In genomic region chr10:20041931-20042330, GRCh38 we compare ENCODE assay signal across 31 cellular contexts.
"Had no signal": no experiment of that assay in that cellular context is flagged by ENCODE, and none has a peak within 500 bp of the region (broad histone marks: within the 10 kb centered on the region; RNA-seq: fewer than 3 reads in every experiment).

No MANE protein-coding gene starts in this region.

- H3K4me1 ChIP-seq: body of pancreas had no signal

- ATAC-seq: activated CD4-positive, alpha-beta T cell treated with anti-CD3 and anti-CD28 coated beads for 36 hours; activated CD8-positive, alpha-beta memory T cell treated with anti-CD3 and anti-CD28 coated beads, Interleukin-2, amount 10 ng/mL, durations not matched to agents 7 days and 5 days; activated CD8-positive, alpha-beta T cell treated with anti-CD3 and anti-CD28 coated beads, Interleukin-2, amount 10 ng/mL, durations not matched to agents 7 days and 5 days; body of pancreas; esophagus mucosa; gastrocnemius medialis; heart left ventricle had no signal

- H3K36me3 ChIP-seq: gastrocnemius medialis, heart left ventricle had no signal

- DNase-seq: activated CD4-positive, alpha-beta memory T cell treated with anti-CD3 and anti-CD28 coated beads for 36 hours; activated CD4-positive, alpha-beta T cell treated with anti-CD3 and anti-CD28 coated beads for 36 hours; activated CD4-positive, alpha-beta T cell treated with anti-CD3 and anti-CD28 coated beads, Interleukin-2, amount 10 ng/mL, durations not matched to agents 24 days and 14 days; activated CD4-positive, CD25-positive, alpha-beta regulatory T cell; activated CD4-positive, CD25-positive, alpha-beta regulatory T cell treated with anti-CD3 and anti-CD28 coated beads, Interleukin-2, amount 50 U/mL, for 72 hours; activated CD8-positive, alpha-beta memory T cell treated with anti-CD3 and anti-CD28 coated beads, Interleukin-2, amount 10 ng/mL, durations not matched to agents 7 days and 5 days; activated CD8-positive, alpha-beta memory T cell treated with anti-CD3 and anti-CD28 coated beads, Interleukin-2, amount 50 U/mL, for 4 hours; activated CD8-positive, alpha-beta T cell treated with anti-CD3 and anti-CD28 coated beads, Interleukin-2, amount 10 ng/mL, durations not matched to agents 7 days and 5 days; activated effector memory CD4-positive, alpha-beta T cell treated with anti-CD3 and anti-CD28 coated beads, Interleukin-2, amount 50 U/mL, for 16 hours; activated naive CD4-positive, alpha-beta T cell treated with anti-CD3 and anti-CD28 coated beads, Interleukin-2, amount 50 U/mL, for 16 hours; activated T-cell treated with anti-CD3 and anti-CD28 coated beads, Interleukin-2, amount 50 U/mL, for 1 hour; activated T-cell treated with anti-CD3 and anti-CD28 coated beads, Interleukin-2, amount 50 U/mL, for 48 hours; amniotic stem cell; aorta; body of pancreas; dorsolateral prefrontal cortex; effector memory CD4-positive, alpha-beta T cell; endodermal cell; foreskin fibroblast; gastrocnemius medialis; glutamatergic neuron; heart left ventricle; T-helper 2 cell had no signal

- H3K4me3 Mint-ChIP-seq: activated CD4-positive, alpha-beta memory T cell treated with anti-CD3 and anti-CD28 coated beads for 36 hours; activated CD4-positive, alpha-beta T cell treated with anti-CD3 and anti-CD28 coated beads for 36 hours; activated CD4-positive, alpha-beta T cell treated with anti-CD3 and anti-CD28 coated beads, Interleukin-2, amount 10 ng/mL, durations not matched to agents 24 days and 14 days; activated CD8-positive, alpha-beta memory T cell treated with anti-CD3 and anti-CD28 coated beads, Interleukin-2, amount 10 ng/mL, durations not matched to agents 7 days and 5 days; activated CD8-positive, alpha-beta T cell treated with anti-CD3 and anti-CD28 coated beads, Interleukin-2, amount 10 ng/mL, durations not matched to agents 7 days and 5 days; activated naive CD8-positive, alpha-beta T cell; activated T-helper 1 cell treated with anti-CD3 and anti-CD28 coated beads, Interleukin-12 subunit alpha, Interleukin-12 subunit beta, Interleukin-2, Interleukin-4 antibody, amounts not matched to agents 30 ng/mL and 10 ng/mL and 1 ng/mL, durations not matched to agents 14 hours and 24 hours and 36 hours; central memory CD8-positive, alpha-beta T cell; dendritic cell treated with granulocyte-macrophage colony-stimulating factor and Interleukin-4, amounts not matched to agents 40 ng/mL and 50 ng/mL, for 4 days; endodermal cell had no signal

- H3K9me3 Mint-ChIP-seq: activated CD4-positive, alpha-beta T cell treated with anti-CD3 and anti-CD28 coated beads, Interleukin-2, amount 10 ng/mL, durations not matched to agents 24 days and 14 days; endodermal cell had no signal

- H3K27me3 Mint-ChIP-seq: activated CD4-positive, alpha-beta memory T cell treated with anti-CD3 and anti-CD28 coated beads for 36 hours; activated CD4-positive, alpha-beta T cell treated with anti-CD3 and anti-CD28 coated beads for 36 hours; activated CD4-positive, alpha-beta T cell treated with anti-CD3 and anti-CD28 coated beads, Interleukin-2, amount 10 ng/mL, durations not matched to agents 24 days and 14 days; activated CD8-positive, alpha-beta memory T cell treated with anti-CD3 and anti-CD28 coated beads, Interleukin-2, amount 10 ng/mL, durations not matched to agents 7 days and 5 days; activated naive CD8-positive, alpha-beta T cell; central memory CD8-positive, alpha-beta T cell; dendritic cell treated with granulocyte-macrophage colony-stimulating factor and Interleukin-4, amounts not matched to agents 40 ng/mL and 50 ng/mL, for 4 days had no signal

- H3K4me3 ChIP-seq: body of pancreas, coronary artery, gastrocnemius medialis, heart left ventricle had no signal

- H3K27me3 ChIP-seq: body of pancreas, dorsolateral prefrontal cortex, gastrocnemius medialis, heart left ventricle had no signal

- H3K27ac Mint-ChIP-seq: activated CD4-positive, alpha-beta memory T cell treated with anti-CD3 and anti-CD28 coated beads for 36 hours; activated CD4-positive, alpha-beta T cell treated with anti-CD3 and anti-CD28 coated beads for 36 hours; activated CD4-positive, alpha-beta T cell treated with anti-CD3 and anti-CD28 coated beads, Interleukin-2, amount 10 ng/mL, durations not matched to agents 24 days and 14 days; activated CD8-positive, alpha-beta memory T cell treated with anti-CD3 and anti-CD28 coated beads, Interleukin-2, amount 10 ng/mL, durations not matched to agents 7 days and 5 days; activated CD8-positive, alpha-beta T cell treated with anti-CD3 and anti-CD28 coated beads, Interleukin-2, amount 10 ng/mL, durations not matched to agents 7 days and 5 days; activated naive CD8-positive, alpha-beta T cell; activated T-helper 1 cell treated with anti-CD3 and anti-CD28 coated beads, Interleukin-12 subunit alpha, Interleukin-12 subunit beta, Interleukin-2, Interleukin-4 antibody, amounts not matched to agents 30 ng/mL and 10 ng/mL and 1 ng/mL, durations not matched to agents 14 hours and 24 hours and 36 hours; activated T-helper 2 cell treated with anti-CD3 and anti-CD28 coated beads, Interferon-gamma antibody, Interleukin-2, Interleukin-4, amounts not matched to agents 10 μg/mL and 5 μg/mL and 100 μg/mL, durations not matched to agents 14 hours and 24 hours and 36 hours; dendritic cell treated with granulocyte-macrophage colony-stimulating factor and Interleukin-4, amounts not matched to agents 40 ng/mL and 50 ng/mL, for 4 days; endodermal cell had no signal

- H3K9me3 ChIP-seq: body of pancreas, gastrocnemius medialis, heart left ventricle had no signal

- H3K27ac ChIP-seq: body of pancreas, coronary artery, epithelial cell of prostate, gastrocnemius medialis, heart left ventricle had no signal

- H3K36me3 Mint-ChIP-seq: activated CD4-positive, alpha-beta memory T cell treated with anti-CD3 and anti-CD28 coated beads for 36 hours; activated CD8-positive, alpha-beta memory T cell treated with anti-CD3 and anti-CD28 coated beads, Interleukin-2, amount 10 ng/mL, durations not matched to agents 7 days and 5 days; activated naive CD8-positive, alpha-beta T cell had no signal

- H3K4me1 Mint-ChIP-seq: activated CD4-positive, alpha-beta T cell treated with anti-CD3 and anti-CD28 coated beads for 36 hours; activated CD4-positive, alpha-beta T cell treated with anti-CD3 and anti-CD28 coated beads, Interleukin-2, amount 10 ng/mL, durations not matched to agents 24 days and 14 days; activated CD8-positive, alpha-beta memory T cell treated with anti-CD3 and anti-CD28 coated beads, Interleukin-2, amount 10 ng/mL, durations not matched to agents 7 days and 5 days; central memory CD8-positive, alpha-beta T cell had no signal
